ENCODE assay signal across 8 cellular contexts in the genomic region with DNA sequence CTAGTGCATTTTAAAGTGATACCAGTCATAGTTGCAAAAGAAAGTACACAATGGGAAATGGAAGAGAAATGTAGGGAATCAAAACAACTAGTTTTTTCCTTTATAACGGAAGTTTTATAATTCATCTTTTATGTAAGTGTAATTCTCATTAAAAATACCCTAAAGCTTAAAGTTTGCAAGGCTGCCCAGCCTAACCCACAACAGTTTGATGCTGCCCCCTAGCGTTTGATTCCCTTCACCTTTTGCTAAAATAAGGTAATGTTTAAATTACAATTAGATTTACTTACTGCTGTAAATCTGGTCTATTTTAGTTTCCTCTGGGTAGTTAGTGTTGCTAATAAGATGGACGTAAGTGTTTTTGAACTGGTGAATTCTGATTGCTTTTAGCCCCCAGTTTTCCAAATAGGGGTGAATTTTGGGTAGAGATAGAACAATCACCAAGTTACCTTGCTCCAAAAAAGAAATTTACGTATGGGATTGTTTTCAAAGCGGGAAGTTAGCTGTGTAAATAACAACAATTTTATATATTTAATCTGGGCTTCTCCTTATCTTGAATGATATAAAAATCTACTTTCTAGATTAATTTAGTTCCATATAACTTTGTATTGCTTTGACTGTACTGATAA. TPM values are rescaled to one million over a fixed set of nuclear protein-coding genes. Genes with fewer than 3 reads are reported as not detected.
A peak's percentile ranks its signal among the peaks of the same experiment; 100 is the strongest.
DNase-seq lines count a peak whose midpoint lies in the region; ATAC-seq lines count a peak whose summit lies in the region.

No MANE protein-coding gene starts in this region.

- ATAC-seq in HG03196 (IDR thresholded peaks at IDR 0.05; ENCODE audit: unreplicated experiment) (no peak), HG02588 (IDR thresholded peaks at IDR 0.05; ENCODE audit: unreplicated experiment) (no peak)

- DNase-seq in DMS153 treated with DMSO at 0.1 percent for 48 hours (lab: John Stamatoyannopoulos, UW; ENCODE audit: unreplicated experiment) (peak; percentile 30), SHP77 (lab: John Stamatoyannopoulos, UW) (peak; percentile 18 to 50), globus pallidus (ENCODE audit: low spot score) (peak; percentile 74), retina (peak; percentile 26)
- peak; percentile 85 for DNase-seq in Jurkat, Clone E6-1 (ENCODE audit: low read depth, low spot score)
- DNase-seq in activated naive CD4-positive, alpha-beta T cell treated with Interleukin-2 at 50 U/mL for 16 hours = peak; percentile 74

- no peak overlapping the region for H3K4me3 ChIP-seq in Jurkat, Clone E6-1 (ENCODE audit: low read length)

RNA-seq across cellular contexts. Expression of gene SLC39A10, which starts 3.4 kb away (rescaled TPM):
- polyA plus RNA-seq in Jurkat, Clone E6-1 (2012; ENCODE audit: insufficient read depth, insufficient read length) = 15.2 TPM

Comparison
In these comparisons a context has a peak if more than half of its experiments do, and no peak if none do; other contexts are left out.
1. DNase-seq: peak in every context shown above with its lines; median percentile 85 in Jurkat, Clone E6-1; 74 in activated naive CD4-positive, alpha-beta T cell treated with Interleukin-2 at 50 U/mL for 16 hours; 74 in globus pallidus; 34 in SHP77; 30 in DMS153 treated with DMSO at 0.1 percent for 48 hours; 26 in retina.